8 cellular contexts compared by ENCODE assay signal in the genomic region with DNA sequence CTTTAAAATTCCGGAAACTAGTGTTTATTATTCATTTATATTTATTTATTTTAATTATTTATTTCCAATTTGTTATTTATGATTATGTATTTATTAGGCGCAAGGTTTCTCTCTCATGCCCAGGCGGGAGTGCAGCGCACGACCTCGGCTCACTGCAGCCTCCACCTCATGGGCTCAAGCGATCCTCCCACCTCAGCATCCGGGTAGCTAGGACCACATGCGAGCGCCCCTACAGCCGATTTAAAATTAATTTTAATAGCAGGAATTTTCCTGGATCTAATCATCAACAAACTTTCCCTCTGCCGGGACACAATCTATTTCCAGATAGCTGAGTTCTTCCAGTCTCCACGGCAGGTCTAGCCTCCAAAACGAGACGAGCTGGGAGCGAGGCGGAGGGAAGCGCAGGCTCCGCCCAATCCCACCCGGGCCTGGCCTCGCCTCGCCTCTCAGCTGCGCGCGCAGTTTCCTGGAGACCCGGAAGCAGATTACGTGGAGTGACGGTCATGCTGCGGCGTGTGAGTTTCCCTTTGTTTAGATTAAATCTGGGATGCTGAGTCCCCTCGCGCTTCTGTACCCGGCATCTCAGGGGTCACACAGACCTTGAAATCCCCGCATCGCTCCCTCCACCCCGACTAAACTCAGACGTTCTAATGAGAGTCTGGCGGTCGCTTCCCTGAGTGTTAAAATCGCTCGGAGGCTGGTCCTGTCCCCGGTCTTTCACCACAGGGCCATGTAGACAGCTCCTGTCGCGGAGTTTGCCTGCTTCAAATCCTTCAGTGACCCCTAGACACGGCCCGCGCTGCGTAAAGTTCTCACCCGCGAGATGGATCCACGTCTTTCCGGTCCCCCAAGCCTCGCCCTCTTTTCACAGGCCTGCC. TPM values are rescaled to one million over a fixed set of nuclear protein-coding genes. Genes with fewer than 3 reads are reported as not detected.
DNase-seq lines count a peak whose midpoint lies in the region; ATAC-seq and TF ChIP-seq lines count a peak whose summit lies in the region.

ZNF880 (plus strand) TSS at position 461 of the 878 bp plus-strand sequence; CDS start at position 504, 43 bp downstream.

- intact Hi-C loops in activated CD4-positive, alpha-beta T cell treated with anti-CD3 and anti-CD28 coated beads, Interleukin-2, amount 10 ng/mL, durations not matched to agents 24 days and 14 days (cut with micrococcal nuclease), result loop anchor here (1.0 kb wide), 1 partner anchor 28 kb away; the partner anchor contains the start of gene ZNF528

- H3K9me3 Mint-ChIP-seq in activated CD4-positive, alpha-beta T cell treated with anti-CD3 and anti-CD28 coated beads, Interleukin-2, amount 10 ng/mL, durations not matched to agents 24 days and 14 days, result peaks cover 28% of the 10 kb centered on the region

- TF ChIP-seq CTCF in AG09309 (IDR thresholded peaks at IDR 0.05; ENCODE audit: control insufficient read depth, insufficient read depth, low read depth, low read length, missing control alignments) (no peak), kidney epithelial cell (IDR thresholded peaks at IDR 0.05; ENCODE audit: insufficient read depth, low read length, poor library complexity, severe bottlenecking) (no peak)

- H3K4me3 Mint-ChIP-seq in activated CD4-positive, alpha-beta T cell treated with anti-CD3 and anti-CD28 coated beads, Interleukin-2, amount 10 ng/mL, durations not matched to agents 24 days and 14 days, result peak within 1 kb of the TSS; percentile 90

- peaks cover 41% of the 10 kb centered on the region for H3K36me3 Mint-ChIP-seq in activated CD4-positive, alpha-beta T cell treated with anti-CD3 and anti-CD28 coated beads, Interleukin-2, amount 10 ng/mL, durations not matched to agents 24 days and 14 days (ENCODE audit: low read depth)

- DNase-seq in AG09309 (ENCODE audit: low read depth) (peak; percentile 46), NCI-H187 (lab: John Stamatoyannopoulos, UW) (peak; percentile 67 to 72), kidney epithelial cell (ENCODE audit: low read depth) (peak; percentile 55), RKO (ENCODE audit: low spot score) (no peak)
- DNase-seq in activated CD4-positive, alpha-beta T cell treated with anti-CD3 and anti-CD28 coated beads, Interleukin-2, amount 10 ng/mL, durations not matched to agents 24 days and 14 days, result peak; percentile 96
- peak; percentile 94 for DNase-seq in stimulated activated CD4-positive, alpha-beta T cell treated with anti-CD3 and anti-CD28 coated beads, Interleukin-15, amount 100 ng/mL, for 24 hours

- peaks cover 2% of the 10 kb centered on the region for H3K4me1 Mint-ChIP-seq in activated CD4-positive, alpha-beta T cell treated with anti-CD3 and anti-CD28 coated beads, Interleukin-2, amount 10 ng/mL, durations not matched to agents 24 days and 14 days

- peak; percentile 72 for ATAC-seq in GM19463 (IDR thresholded peaks at IDR 0.05; ENCODE audit: unreplicated experiment)

- peak within 1 kb of the TSS; percentile 75 for H3K27ac ChIP-seq in cingulate gyrus (ENCODE audit: low read depth, low read length)

- peaks cover 1% of the 10 kb centered on the region for H3K36me3 ChIP-seq in kidney epithelial cell (ENCODE audit: control insufficient read depth, insufficient read depth, low read length)

- peak within 1 kb of the TSS; percentile 94 for H3K27ac Mint-ChIP-seq in activated CD4-positive, alpha-beta T cell treated with anti-CD3 and anti-CD28 coated beads, Interleukin-2, amount 10 ng/mL, durations not matched to agents 24 days and 14 days

- H3K4me3 ChIP-seq in AG09309 (ENCODE audit: control insufficient read depth, low read depth, low read length) (peak within 1 kb of the TSS; percentile 76), kidney epithelial cell (ENCODE audit: low read depth, low read length) (peak within 1 kb of the TSS; percentile 58)

- H3K27me3 ChIP-seq in kidney epithelial cell (ENCODE audit: control insufficient read depth, insufficient read depth, low read length), result no peaks in the 10 kb centered on the region

- H3K27me3 Mint-ChIP-seq in activated CD4-positive, alpha-beta T cell treated with anti-CD3 and anti-CD28 coated beads, Interleukin-2, amount 10 ng/mL, durations not matched to agents 24 days and 14 days, result no peaks in the 10 kb centered on the region

RNA-seq across cellular contexts. Expression of gene ZNF880, which starts in this region (rescaled TPM):
- total RNA-seq in activated CD4-positive, alpha-beta T cell treated with anti-CD3 and anti-CD28 coated beads, Interleukin-2, amount 10 ng/mL, durations not matched to agents 24 days and 14 days, result 6.3 and 9.0 TPM in 2 replicates
- 20.9 and 22.9 TPM in 2 replicates for total RNA-seq in kidney epithelial cell
